ENCODE assay signal across 27 cellular contexts in the genomic region with DNA sequence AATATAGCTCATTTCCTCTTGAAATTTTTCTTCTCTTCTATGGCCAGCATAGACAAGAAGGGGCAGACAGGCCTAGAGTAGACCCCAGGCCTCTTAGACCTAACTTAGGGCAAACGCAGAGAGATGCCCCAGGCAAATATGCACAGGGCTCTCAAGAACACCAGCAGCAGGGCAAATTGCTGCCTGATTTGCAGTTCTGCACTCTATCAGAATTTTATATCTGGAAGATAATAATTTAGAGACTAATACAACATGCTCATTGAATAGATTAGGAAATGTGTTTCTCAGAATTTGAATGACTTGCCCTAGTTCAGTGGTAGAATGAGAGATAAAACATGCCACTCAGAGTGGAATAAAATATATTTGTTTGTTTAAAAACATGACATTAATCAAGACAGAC.
"Had no signal": no experiment of that assay in that cellular context is flagged by ENCODE, and none has a peak within 500 bp of the region (broad histone marks: within the 10 kb centered on the region; RNA-seq: fewer than 3 reads in every experiment).

No MANE protein-coding gene starts in this region.

- H3K4me3 ChIP-seq: neural progenitor cell, ovary, psoas muscle, right lobe of liver, sigmoid colon, stomach, thoracic aorta, thyroid gland, tibial nerve, upper lobe of left lung had no signal

- H3K4me3 Mint-ChIP-seq: naive thymus-derived CD8-positive, alpha-beta T cell; natural killer cell treated with Interleukin-12 subunit alpha and Interleukin-12 subunit beta and Interleukin-15 and Interleukin-18, amount 100 ng/mL, for 72 hours; neural progenitor cell; stimulated activated effector memory CD8-positive, alpha-beta T cell treated with anti-CD3 and anti-CD28 coated beads, Interleukin-12 subunit alpha, Interleukin-12 subunit beta, amount 100 ng/mL, for 72 hours; stimulated activated naive B cell treated with anti-CD40 and anti-IgM and Interleukin-4, amounts not matched to agents 10 μg/mL and 1 μg/mL and 100 μg/mL, for 72 hours; stimulated activated naive CD8-positive, alpha-beta T cell treated with anti-CD3 and anti-CD28 coated beads, Interleukin-15, Interleukin-2, amounts not matched to agents 100 ng/mL and 50 ng/mL, for 24 hours had no signal

- H3K27me3 Mint-ChIP-seq: naive thymus-derived CD8-positive, alpha-beta T cell; natural killer cell treated with Interleukin-12 subunit alpha and Interleukin-12 subunit beta and Interleukin-15 and Interleukin-18, amount 100 ng/mL, for 72 hours; progenitor cell of endocrine pancreas; stimulated activated naive B cell treated with anti-CD40 and anti-IgM and Interleukin-4, amounts not matched to agents 10 μg/mL and 1 μg/mL and 100 μg/mL, for 72 hours; stimulated activated naive CD8-positive, alpha-beta T cell treated with anti-CD3 and anti-CD28 coated beads, Interleukin-15, Interleukin-2, amounts not matched to agents 100 ng/mL and 50 ng/mL, for 24 hours had no signal

- H3K4me1 Mint-ChIP-seq: naive thymus-derived CD8-positive, alpha-beta T cell; stimulated activated effector memory CD8-positive, alpha-beta T cell treated with anti-CD3 and anti-CD28 coated beads, Interleukin-12 subunit alpha, Interleukin-12 subunit beta, amount 100 ng/mL, for 72 hours; stimulated activated naive B cell treated with anti-CD40 and anti-IgM and Interleukin-4, amounts not matched to agents 10 μg/mL and 1 μg/mL and 100 μg/mL, for 72 hours had no signal

- H3K4me2 ChIP-seq: neural progenitor cell had no signal

- DNase-seq: naive thymus-derived CD8-positive, alpha-beta T cell; occipital lobe; ovary; posterior cingulate gyrus; psoas muscle; right cardiac atrium; right lobe of liver; sigmoid colon; small intestine; stimulated activated CD4-positive, alpha-beta T cell treated with anti-CD3 and anti-CD28 coated beads, Interleukin-15, amount 100 ng/mL, for 24 hours; stimulated activated CD4-positive, alpha-beta T cell treated with anti-CD3 and anti-CD28 coated beads, Interleukin-2, amount 100 ng/mL, for 24 hours; stimulated activated CD4-positive, alpha-beta T cell treated with anti-CD3 and anti-CD28 coated beads, Interleukin-2, amount 100 ng/mL, for 48 hours; stimulated activated CD4-positive, alpha-beta T cell treated with anti-CD3 and anti-CD28 coated beads, Interleukin-4, amount 100 ng/mL, for 24 hours; stimulated activated naive B cell treated with anti-CD40 and anti-IgM and Interleukin-4, amounts not matched to agents 10 μg/mL and 1 μg/mL and 100 μg/mL, for 72 hours; stimulated activated naive CD4-positive, alpha-beta T cell treated with Interleukin-2 at 50 U/mL for 16 hours; stomach; trophoblast cell; upper lobe of left lung had no signal

- H3K27ac ChIP-seq: neural progenitor cell, ovary, parathyroid adenoma, psoas muscle, right lobe of liver, sigmoid colon, stomach, thoracic aorta, thyroid gland, tibial nerve, upper lobe of left lung had no signal

- H3K79me2 ChIP-seq: parathyroid adenoma had no signal

- H2AFZ ChIP-seq: neural progenitor cell, parathyroid adenoma had no signal

- ATAC-seq: naive thymus-derived CD8-positive, alpha-beta T cell; natural killer cell treated with Interleukin-12 subunit alpha and Interleukin-12 subunit beta and Interleukin-15 and Interleukin-18, amount 100 ng/mL, for 72 hours; psoas muscle; right cardiac atrium; right lobe of liver; stimulated activated effector memory CD8-positive, alpha-beta T cell treated with anti-CD3 and anti-CD28 coated beads, Interleukin-12 subunit alpha, Interleukin-12 subunit beta, amount 100 ng/mL, for 72 hours; stimulated activated naive B cell treated with anti-CD40 and anti-IgM and Interleukin-4, amounts not matched to agents 10 μg/mL and 1 μg/mL and 100 μg/mL, for 72 hours had no signal

- H3K36me3 ChIP-seq: neural progenitor cell, ovary, right lobe of liver, sigmoid colon, stomach, thoracic aorta, thyroid gland, tibial nerve, upper lobe of left lung had no signal

- H3K27me3 ChIP-seq: neural progenitor cell, ovary, right lobe of liver, sigmoid colon, stomach, thyroid gland, tibial nerve, upper lobe of left lung had no signal

- H3K9me3 Mint-ChIP-seq: neural progenitor cell had no signal

- H3K27ac Mint-ChIP-seq: naive thymus-derived CD8-positive, alpha-beta T cell; natural killer cell treated with Interleukin-12 subunit alpha and Interleukin-12 subunit beta and Interleukin-15 and Interleukin-18, amount 100 ng/mL, for 72 hours; neural progenitor cell; progenitor cell of endocrine pancreas; stimulated activated effector memory CD8-positive, alpha-beta T cell treated with anti-CD3 and anti-CD28 coated beads, Interleukin-12 subunit alpha, Interleukin-12 subunit beta, amount 100 ng/mL, for 72 hours; stimulated activated naive B cell treated with anti-CD40 and anti-IgM and Interleukin-4, amounts not matched to agents 10 μg/mL and 1 μg/mL and 100 μg/mL, for 72 hours; stimulated activated naive CD8-positive, alpha-beta T cell treated with anti-CD3 and anti-CD28 coated beads, Interleukin-15, Interleukin-2, amounts not matched to agents 100 ng/mL and 50 ng/mL, for 24 hours had no signal

- H3K36me3 Mint-ChIP-seq: naive thymus-derived CD8-positive, alpha-beta T cell; neural progenitor cell; stimulated activated effector memory CD8-positive, alpha-beta T cell treated with anti-CD3 and anti-CD28 coated beads, Interleukin-12 subunit alpha, Interleukin-12 subunit beta, amount 100 ng/mL, for 72 hours; stimulated activated naive B cell treated with anti-CD40 and anti-IgM and Interleukin-4, amounts not matched to agents 10 μg/mL and 1 μg/mL and 100 μg/mL, for 72 hours had no signal

- H3K4me1 ChIP-seq: parathyroid adenoma, psoas muscle, right lobe of liver, sigmoid colon, thyroid gland, tibial nerve, upper lobe of left lung had no signal
